24 cellular contexts compared by ENCODE assay signal in genomic region chr1:70633004-70633403, GRCh38.
DNase-seq lines count a peak whose midpoint lies in the region; ATAC-seq, FAIRE-seq and TF ChIP-seq lines count a peak whose summit lies in the region.
"Had no signal": no experiment of that assay in that cellular context is flagged by ENCODE, and none has a peak within 500 bp of the region (broad histone marks: within the 10 kb centered on the region; RNA-seq: fewer than 3 reads in every experiment).

No MANE protein-coding gene starts in this region.

- peak; percentile 89 for FAIRE-seq in bronchial epithelial cell (lab: Jason Lieb, UNC)
- FAIRE-seq: GM19239, H1 had no signal

- H3K9me3 Mint-ChIP-seq in stimulated activated effector memory CD8-positive, alpha-beta T cell treated with anti-CD3 and anti-CD28 coated beads, Interleukin-12 subunit alpha, Interleukin-12 subunit beta, amount 100 ng/mL, for 72 hours: peaks cover 4% of the 10 kb centered on the region
- H3K9me3 Mint-ChIP-seq: CD8-positive, alpha-beta T cell had no signal

- H3K36me3 Mint-ChIP-seq in stimulated activated effector memory CD8-positive, alpha-beta T cell treated with anti-CD3 and anti-CD28 coated beads, Interleukin-12 subunit alpha, Interleukin-12 subunit beta, amount 100 ng/mL, for 72 hours: no peaks in the 10 kb centered on the region
- H3K36me3 Mint-ChIP-seq: CD8-positive, alpha-beta T cell had no signal

- H3K36me3 ChIP-seq in heart left ventricle: no peaks in the 10 kb centered on the region
- H3K36me3 ChIP-seq in bronchial epithelial cell (ENCODE audit: control insufficient read depth, insufficient read depth, low read length): no peaks in the 10 kb centered on the region

- DNase-seq in heart left ventricle: peak in 1 of 5 donors; percentile 36
- no peak for DNase-seq in cardiac septum (ENCODE audit: low spot score)
- DNase-seq in NCI-H82 (lab: John Stamatoyannopoulos, UW): peak; percentile 68
- DNase-seq in bronchial epithelial cell (ENCODE audit: low read depth): no peak
- no peak for DNase-seq in NCI-H1105 (lab: John Stamatoyannopoulos, UW)
- DNase-seq in NCI-H146 (lab: John Stamatoyannopoulos, UW): no peak
- no peak for DNase-seq in stimulated activated effector memory CD8-positive, alpha-beta T cell treated with anti-CD3 and anti-CD28 coated beads, Interleukin-12 subunit alpha, Interleukin-12 subunit beta, amount 100 ng/mL, for 72 hours (ENCODE audit: low spot score in 2 of 2)
- DNase-seq: Caco-2; CD8-positive, alpha-beta T cell; HCEC 1CT; MM.1S; NCI-H1417; NCI-H1694 treated with DMSO at 0.1 percent for 48 hours; NCI-H2081 treated with DMSO at 0.1 percent for 48 hours; NCI-H2171 treated with DMSO at 0.1 percent for 48 hours; NCI-H345; NCI-H510A treated with DMSO at 0.1 percent for 48 hours; PC-9; SHP77; T-helper 1 cell had no signal

- no peaks in the 10 kb centered on the region for H3K9me3 ChIP-seq in heart left ventricle
- H3K9me3 ChIP-seq: Caco-2 had no signal

- no peaks in the 10 kb centered on the region for H3K4me1 ChIP-seq in heart left ventricle
- H3K4me1 ChIP-seq: Caco-2 had no signal

- 26 to 37% (median 31%) methylated on average over 1 of the region's 1 CpG for WGBS in heart left ventricle, 4 donors

- H3K4me3 Mint-ChIP-seq in stimulated activated effector memory CD8-positive, alpha-beta T cell treated with anti-CD3 and anti-CD28 coated beads, Interleukin-12 subunit alpha, Interleukin-12 subunit beta, amount 100 ng/mL, for 72 hours: no peak overlapping the region
- H3K4me3 Mint-ChIP-seq: CD8-positive, alpha-beta T cell had no signal

- no peak overlapping the region for H3K27ac ChIP-seq in heart left ventricle
- H3K27ac ChIP-seq: C4-2B, KMS-11, PC-9 had no signal

- H3K4me3 ChIP-seq in heart left ventricle (no peak overlapping the region), bronchial epithelial cell (ENCODE audit: low read depth, low read length) (no peak overlapping the region)
- H3K4me3 ChIP-seq: PC-9 had no signal

- H3K27ac Mint-ChIP-seq in stimulated activated effector memory CD8-positive, alpha-beta T cell treated with anti-CD3 and anti-CD28 coated beads, Interleukin-12 subunit alpha, Interleukin-12 subunit beta, amount 100 ng/mL, for 72 hours: no peak overlapping the region
- H3K27ac Mint-ChIP-seq: CD8-positive, alpha-beta T cell had no signal

- H3K4me1 Mint-ChIP-seq in stimulated activated effector memory CD8-positive, alpha-beta T cell treated with anti-CD3 and anti-CD28 coated beads, Interleukin-12 subunit alpha, Interleukin-12 subunit beta, amount 100 ng/mL, for 72 hours: no peaks in the 10 kb centered on the region

- H3K27me3 ChIP-seq in heart left ventricle: no peaks in the 10 kb centered on the region
- H3K27me3 ChIP-seq in bronchial epithelial cell (ENCODE audit: control insufficient read depth, insufficient read depth, low read length): no peaks in the 10 kb centered on the region

- intact Hi-C loops in heart left ventricle (cut with DNase I) (no loop called here), cardiac septum (cut with DNase I) (no loop called here)

- TF ChIP-seq POLR2A in heart left ventricle (IDR thresholded peaks at IDR 0.05): no peak

- ATAC-seq in heart left ventricle: peak in 3 of 4 donors; percentile 38 to 65 (median 52)
- ATAC-seq in stimulated activated effector memory CD8-positive, alpha-beta T cell treated with anti-CD3 and anti-CD28 coated beads, Interleukin-12 subunit alpha, Interleukin-12 subunit beta, amount 100 ng/mL, for 72 hours: no peak
- ATAC-seq: CD8-positive, alpha-beta T cell had no signal

- no peak for TF ChIP-seq CTCF in heart left ventricle (IDR thresholded peaks at IDR 0.05)
- TF ChIP-seq CTCF in bronchial epithelial cell (IDR thresholded peaks at IDR 0.05; ENCODE audit: insufficient read depth, low read length, severe bottlenecking): no peak
